13 cellular contexts compared by ENCODE assay signal in the genomic region with DNA sequence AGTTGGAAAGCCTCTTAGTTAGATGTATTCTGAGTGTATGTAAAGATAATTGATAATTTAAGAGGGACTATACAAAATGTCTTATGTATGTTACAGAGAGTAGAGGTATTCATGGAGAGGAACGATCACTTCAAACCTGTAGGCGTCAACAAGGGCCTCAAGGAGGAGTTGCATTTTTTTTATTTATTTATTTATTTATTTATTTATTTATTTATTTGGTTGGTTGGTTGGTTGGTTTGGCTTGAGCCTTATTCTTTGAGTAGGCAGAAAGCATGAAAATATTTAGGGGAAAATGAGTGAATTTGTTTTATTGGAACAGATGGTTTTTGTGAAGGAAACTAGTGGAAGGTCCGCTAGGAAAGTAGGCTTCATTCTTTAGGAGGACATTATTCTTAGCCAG. TPM values are rescaled to one million over a fixed set of nuclear protein-coding genes. Genes with fewer than 3 reads are reported as not detected.
DNase-seq lines count a peak whose midpoint lies in the region; TF ChIP-seq lines count a peak whose summit lies in the region.
"Had no signal": no experiment of that assay in that cellular context is flagged by ENCODE, and none has a peak within 500 bp of the region (broad histone marks: within the 10 kb centered on the region; RNA-seq: fewer than 3 reads in every experiment).

No MANE protein-coding gene starts in this region.

- H3K4me3 ChIP-seq in HEK293 (ENCODE audit: low read depth, low read length) (no peak overlapping the region), coronary artery (peak overlapping the region; percentile 41), sigmoid colon (peak overlapping the region in 1 of 4 donors; percentile 27), left ventricle myocardium inferior (no peak overlapping the region)

- H3K9me3 ChIP-seq in HEK293 (ENCODE audit: control insufficient read depth, insufficient read depth, low read depth, low read length) (no peaks in the 10 kb centered on the region), sigmoid colon (no peaks in the 10 kb centered on the region), left ventricle myocardium inferior (replicated peaks) (no peaks in the 10 kb centered on the region)
- H3K9me3 ChIP-seq: Caco-2 had no signal

- 96 to 98% methylated on average over 3 of the region's 3 CpGs for WGBS in sigmoid colon, 2 donors

- no peaks in the 10 kb centered on the region for H3K27me3 ChIP-seq in sigmoid colon
- no peaks in the 10 kb centered on the region for H3K27me3 ChIP-seq in left ventricle myocardium inferior (ENCODE audit: low read depth)

- H3K27ac ChIP-seq in HEK293 (ENCODE audit: extremely low read depth, low read depth, low read length): no peak overlapping the region
- H3K27ac ChIP-seq in coronary artery: no peak overlapping the region
- H3K27ac ChIP-seq in sigmoid colon: peak overlapping the region in 3 of 4 donors; percentile 15 to 55 (median 40)
- H3K27ac ChIP-seq in left ventricle myocardium inferior (replicated peaks): no peak overlapping the region
- H3K27ac ChIP-seq: C4-2B had no signal

- no peak for TF ChIP-seq POLR2A in sigmoid colon (IDR thresholded peaks at IDR 0.05)

- intact Hi-C loops in sigmoid colon (cut with DNase I): no loop called here
- intact Hi-C loops in left ventricle myocardium inferior (cut with micrococcal nuclease): no loop called here

- TF ChIP-seq EP300 in sigmoid colon (IDR thresholded peaks at IDR 0.05): no peak

- CTCF ChIA-PET in HEK293 (lab: Yijun Ruan, JAX): no interaction called here

- DNase-seq in coronary artery (ENCODE audit: low spot score) (no peak), sigmoid colon (no peak), left ventricle myocardium inferior (no peak)
- DNase-seq in stimulated activated CD4-positive, alpha-beta T cell treated with anti-CD3 and anti-CD28 coated beads, Interleukin-15, amount 100 ng/mL, for 24 hours: no peak
- no peak for DNase-seq in stimulated activated CD4-positive, alpha-beta T cell treated with anti-CD3 and anti-CD28 coated beads, Interleukin-4, amount 100 ng/mL, for 4 hours
- DNase-seq: ACHN; Caco-2; CD4-positive, alpha-beta T cell; H9 had no signal

- no peaks in the 10 kb centered on the region; the same call in 1 of the 2 replicates for H3K4me1 ChIP-seq in HEK293 (ENCODE audit: control insufficient read depth, insufficient read depth, low read length)
- H3K4me1 ChIP-seq in sigmoid colon: peaks cover 0 to 88% (median 41%) of the 10 kb centered on the region in 4 donors
- H3K4me1 ChIP-seq in left ventricle myocardium inferior: peaks cover 4% of the 10 kb centered on the region
- H3K4me1 ChIP-seq: Caco-2 had no signal

- H3K36me3 ChIP-seq in HEK293 (ENCODE audit: control insufficient read depth in 2 of 2, insufficient read depth in 1 of 2, low read length in 2 of 2) (no peaks in the 10 kb centered on the region), sigmoid colon (peaks cover 0 to 40% (median 4%) of the 10 kb centered on the region in 4 donors), left ventricle myocardium inferior (no peaks in the 10 kb centered on the region)

- POLR2A ChIA-PET in HEK293 (lab: Yijun Ruan, JAX): interaction anchor here (0.6 kb wide), 1 partner anchor 75 kb away, joined by 3 read pairs; no protein-coding TSS in a partner anchor

- TF ChIP-seq CTCF in HEK293 (tag by site-specific recombination; IDR thresholded peaks at IDR 0.05) (no peak), coronary artery (IDR thresholded peaks at IDR 0.05) (no peak), sigmoid colon (IDR thresholded peaks at IDR 0.05) (no peak), left ventricle myocardium inferior (IDR thresholded peaks at IDR 0.05; ENCODE audit: borderline replicate concordance) (no peak)

TF ChIP-seq in HEK293, 187 proteins besides CTCF, POLR2A, EP300 and RAD21 (continues in another document):
- TF ChIP-seq ZIC2 (tag by site-specific recombination; IDR thresholded peaks at IDR 0.05) (no peak), ZFP37 (tag by site-specific recombination; IDR thresholded peaks at IDR 0.05) (no peak), ZNF791 (tag by site-specific recombination; IDR thresholded peaks at IDR 0.05) (no peak), SCRT1 (tag by site-specific recombination; IDR thresholded peaks at IDR 0.05; ENCODE audit: borderline replicate concordance) (no peak), ZNF175 (tag by site-specific recombination; IDR thresholded peaks at IDR 0.05) (no peak), ZFP3 (tag by site-specific recombination; IDR thresholded peaks at IDR 0.05; ENCODE audit: low read depth) (no peak), KLF9 (tag by site-specific recombination; IDR thresholded peaks at IDR 0.05; ENCODE audit: low read depth) (no peak), ZNF664 (tag by site-specific recombination; IDR thresholded peaks at IDR 0.05) (peak; percentile 60), ZBTB11 (tag by site-specific recombination; conservative IDR thresholded peaks at IDR 0.05; ENCODE audit: low read depth) (peak; percentile 62; the same call in 1 of the 2 replicates), TCF7L2 (IDR thresholded peaks at IDR 0.05; ENCODE audit: borderline replicate concordance, low read depth, low read length) (no peak), ZNF555 (tag by site-specific recombination; conservative IDR thresholded peaks at IDR 0.05) (peak; percentile 51), ZNF184 (tag by site-specific recombination; IDR thresholded peaks at IDR 0.05) (no peak), ZNF654 (tag by site-specific recombination; IDR thresholded peaks at IDR 0.05; ENCODE audit: low read depth) (peak; percentile 24; the same call in 1 of the 2 replicates), ZNF426 (tag by site-specific recombination; IDR thresholded peaks at IDR 0.05) (peak; percentile 56), ZNF623 (tag by site-specific recombination; IDR thresholded peaks at IDR 0.05) (0 out of 2 replicates have a peak, but pooled peaks have one; percentile 37), ZNF433 (tag by site-specific recombination; IDR thresholded peaks at IDR 0.05; ENCODE audit: low read depth) (peak; percentile 13; the same call in 1 of the 2 replicates), ZBTB8A (tag by site-specific recombination; IDR thresholded peaks at IDR 0.05) (peak; percentile 43; the same call in 1 of the 2 replicates), ZNF394 (tag by site-specific recombination; IDR thresholded peaks at IDR 0.05; ENCODE audit: borderline replicate concordance) (peak; percentile 66; the same call in 1 of the 2 replicates)
- TF ChIP-seq, protein P1, sequence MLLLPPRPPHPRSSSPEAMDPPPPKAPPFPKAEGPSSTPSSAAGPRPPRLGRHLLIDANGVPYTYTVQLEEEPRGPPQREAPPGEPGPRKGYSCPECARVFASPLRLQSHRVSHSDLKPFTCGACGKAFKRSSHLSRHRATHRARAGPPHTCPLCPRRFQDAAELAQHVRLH (tag by site-specific recombination; IDR thresholded peaks at IDR 0.05): no peak

RNA-seq across cellular contexts. Expression of gene ANGPTL1, which starts 8.5 kb away (rescaled TPM):
- total RNA-seq in sigmoid colon (100 to 1,000 TPM; 117 to 173 (median 140) TPM), left ventricle myocardium inferior (11.5 TPM)
- polyA plus RNA-seq in sigmoid colon: 10 to 100 TPM in 1 of 3 donors, 1 to 10 TPM in 2; 1.4 to 20.7 (median 5.4) TPM
- total RNA-seq: A172; Caco-2; CD4-positive, alpha-beta T cell; H1; H9 had no signal
- polyA plus RNA-seq: H1 had no signal

Comparison
In these comparisons a context has a peak if more than half of its experiments do, and no peak if none do; other contexts are left out.
1. H3K27ac ChIP-seq: peak in sigmoid colon (3 of 4); none in HEK293 (single experiment), coronary artery (0 of 2) and left ventricle myocardium inferior (single experiment).